22 cellular contexts compared by ENCODE assay signal in the genomic region with DNA sequence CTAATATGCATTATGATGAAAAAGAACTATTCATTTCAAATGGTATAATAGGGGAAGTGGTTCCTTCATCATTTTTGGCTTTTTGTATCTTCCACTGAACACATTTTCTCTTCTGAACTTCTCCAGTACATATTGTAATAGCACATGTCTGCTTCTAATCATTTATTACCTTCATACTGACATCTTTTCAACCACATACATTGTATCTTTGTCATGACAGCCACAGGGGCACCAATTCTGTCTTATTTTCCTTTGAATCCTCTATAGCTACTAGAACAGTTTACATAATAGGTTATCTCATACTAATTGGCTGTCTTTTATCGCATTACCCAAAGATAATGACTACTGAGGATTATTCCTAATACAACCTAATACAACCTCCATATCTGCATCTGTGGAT. TPM values are rescaled to one million over a fixed set of nuclear protein-coding genes. Genes with fewer than 3 reads are reported as not detected.
DNase-seq lines count a peak whose midpoint lies in the region; ATAC-seq, FAIRE-seq and TF ChIP-seq lines count a peak whose summit lies in the region.
"Had no signal": no experiment of that assay in that cellular context is flagged by ENCODE, and none has a peak within 500 bp of the region (broad histone marks: within the 10 kb centered on the region; RNA-seq: fewer than 3 reads in every experiment).

No MANE protein-coding gene starts in this region.

- H2AFZ ChIP-seq in OCI-LY7 (ENCODE audit: low read length), result no peak overlapping the region

- H3K27me3 ChIP-seq in psoas muscle (ENCODE audit: insufficient read depth in 3 of 3, low read length in 2 of 3), result no peaks in the 10 kb centered on the region
- H3K27me3 ChIP-seq: BE2C, BLaER1 had no signal

- H4K20me1 ChIP-seq in OCI-LY7 (ENCODE audit: insufficient read depth, low read length), result no peaks in the 10 kb centered on the region
- H4K20me1 ChIP-seq: BLaER1 had no signal

- intact Hi-C loops in psoas muscle (cut with DNase I), result no loop called here
- intact Hi-C loops in OCI-LY7 (cut with micrococcal nuclease; ENCODE audit: unreplicated experiment), result no loop called here

- TF ChIP-seq CTCF in D721Med (IDR thresholded peaks at IDR 0.05; ENCODE audit: insufficient read depth, missing control alignments) (no peak), psoas muscle (IDR thresholded peaks at IDR 0.05) (no peak), OCI-LY7 (conservative IDR thresholded peaks at IDR 0.05; ENCODE audit: low read length) (no peak)

- peaks cover 20% of the 10 kb centered on the region for H3K4me1 ChIP-seq in psoas muscle
- H3K4me1 ChIP-seq in OCI-LY7 (ENCODE audit: insufficient read depth, low read length, poor library complexity, severe bottlenecking), result no peaks in the 10 kb centered on the region
- H3K4me1 ChIP-seq: BE2C, BLaER1 had no signal

- 68 to 98% (median 95%) methylated on average over 1 of the region's 1 CpG for WGBS in psoas muscle, 3 donors

- H3K79me2 ChIP-seq in OCI-LY7 (ENCODE audit: insufficient read depth, low read depth, low read length), result no peaks in the 10 kb centered on the region

- no peak overlapping the region for H3K4me2 ChIP-seq in OCI-LY7 (ENCODE audit: low read length)
- H3K4me2 ChIP-seq: BLaER1 had no signal

- BruUV-seq in OCI-LY7 (replicated peaks; lab: Mats Ljungman, UMichigan), result no TSS peak

- H3K36me3 ChIP-seq in psoas muscle (ENCODE audit: insufficient read depth in 1 of 2, low read depth in 1 of 2) (no peaks in the 10 kb centered on the region), OCI-LY7 (ENCODE audit: insufficient read depth, low read length) (no peaks in the 10 kb centered on the region)
- H3K36me3 ChIP-seq: BE2C, BLaER1 had no signal

- peak; percentile 72 for DNase-seq in NCI-H82 (lab: John Stamatoyannopoulos, UW)
- DNase-seq in NCI-H82 treated with DMSO at 0.1 percent for 48 hours (lab: John Stamatoyannopoulos, UW; ENCODE audit: unreplicated experiment), result no peak
- no peak for DNase-seq in D721Med (ENCODE audit: insufficient read length, low spot score)
- DNase-seq in HTR-8/SVneo (ENCODE audit: insufficient read length, low spot score), result no peak
- DNase-seq in psoas muscle, result no peak
- no peak for DNase-seq in NCI-H1436 treated with DMSO at 0.1 percent for 48 hours (lab: John Stamatoyannopoulos, UW)
- no peak for DNase-seq in OCI-LY7 (ENCODE audit: low spot score)
- DNase-seq: ACHN; BE2C; C1 segment of cervical spinal cord; CD4-positive, alpha-beta memory T cell; CD4-positive, CD25-positive, alpha-beta regulatory T cell; CD8-positive, alpha-beta memory T cell; COR-L47; DMS79 treated with DMSO at 0.1 percent for 48 hours; GF-D8 had no signal

- POLR2A ChIA-PET in OCI-LY7 (lab: Charles Lee), result no interaction called here

- H3K27ac ChIP-seq in psoas muscle, result peak overlapping the region; percentile 71
- H3K27ac ChIP-seq in OCI-LY7 (ENCODE audit: low read depth, low read length, poor library complexity, severe bottlenecking), result no peak overlapping the region
- H3K27ac ChIP-seq: 22Rv1, BLaER1 had no signal

- H3K9me2 ChIP-seq in OCI-LY7 (ENCODE audit: insufficient read depth, low read length), result no peaks in the 10 kb centered on the region

- CTCF ChIA-PET in OCI-LY7 (lab: Charles Lee; ENCODE audit: unreplicated experiment), result no interaction called here

- H3K4me3 ChIP-seq in psoas muscle, result no peak overlapping the region
- no peak overlapping the region for H3K4me3 ChIP-seq in OCI-LY7 (ENCODE audit: low read depth, low read length, poor library complexity, severe bottlenecking)
- H3K4me3 ChIP-seq: BLaER1 had no signal

- no peaks in the 10 kb centered on the region for H3K9me3 ChIP-seq in psoas muscle
- no peaks in the 10 kb centered on the region for H3K9me3 ChIP-seq in OCI-LY7 (ENCODE audit: low read length)
- H3K9me3 ChIP-seq: BE2C, BLaER1 had no signal

- ATAC-seq in psoas muscle, result no peak

- FAIRE-seq in D721Med (lab: Jason Lieb, UNC) (peak; percentile 91), HTR-8/SVneo (lab: Jason Lieb, UNC) (peak; percentile 44)
- FAIRE-seq: A204.1, G401.6, GM12891, GM19239 had no signal

RNA-seq across cellular contexts. Expression of a gene that starts 37.7 kb away (rescaled TPM):
- total RNA-seq in psoas muscle (100 to 1,000 TPM; 168 to 245 (median 201) TPM), OCI-LY7 (2022) (2.5 and 2.8 TPM in 2 replicates)
- polyA plus RNA-seq in psoas muscle, result 100 to 1,000 TPM in 1 of 3 donors, 10 to 100 TPM in 2; 19.2 to 108 (median 89.9) TPM
- total RNA-seq in OCI-LY7 (2014; rRNA removed; shearing (Covaris generic)), result 0.18 and 0.73 TPM in 2 replicates

RNA-seq across cellular contexts. Expression of a gene that starts 54.2 kb away (rescaled TPM):
- total RNA-seq in psoas muscle (1 to 10 TPM; 3.9 to 4.9 (median 4.3) TPM), OCI-LY7 (2022) (0.30 TPM in 1 of 2 replicates, not detected in the other)
- polyA plus RNA-seq in psoas muscle, result 1 to 10 TPM in 2 of 3 donors, under 1 TPM in 1; 0.61 to 2.7 (median 2.3) TPM
- total RNA-seq in OCI-LY7 (2014; rRNA removed; shearing (Covaris generic)), result 0.15 and 0.41 TPM in 2 replicates

Comparison
In these comparisons a context has a peak if more than half of its experiments do, and no peak if none do; other contexts are left out.
1. RNA of a gene that starts 37.7 kb away (total RNA-seq): 168 to 245 TPM in psoas muscle; 0.18 to 2.8 TPM in OCI-LY7; every median in the first group is over 10 times any median in the second.